ENCODE assay signal across 4 cellular contexts in genomic region chr7:51369228-51369627, GRCh38. TPM values are rescaled to one million over a fixed set of nuclear protein-coding genes. Genes with fewer than 3 reads are reported as not detected.
"Had no signal": no experiment of that assay in that cellular context is flagged by ENCODE, and none has a peak within 500 bp of the region (broad histone marks: within the 10 kb centered on the region; RNA-seq: fewer than 3 reads in every experiment).

No MANE protein-coding gene starts in this region.

RNA-seq across cellular contexts. Expression of gene COBL, which starts 52.6 kb away (rescaled TPM):
- total RNA-seq: activated CD4-positive, alpha-beta memory T cell treated with anti-CD3 and anti-CD28 coated beads, Interleukin-2, amount 10 ng/mL, durations not matched to agents 7 days and 5 days; activated CD8-positive, alpha-beta memory T cell treated with anti-CD3 and anti-CD28 coated beads, Interleukin-2, amount 10 ng/mL, durations not matched to agents 7 days and 5 days; T-helper 1 cell treated with Interleukin-12 subunit alpha and Interleukin-12 subunit beta and Interleukin-4 antibody, amounts not matched to agents 30 ng/mL and 1 ng/mL, for 36 hours; T-helper 2 cell treated with Interferon-gamma antibody and Interleukin-4, amounts not matched to agents 100 ng/mL and 5 ng/mL, for 36 hours had no signal
